In the genomic region with DNA sequence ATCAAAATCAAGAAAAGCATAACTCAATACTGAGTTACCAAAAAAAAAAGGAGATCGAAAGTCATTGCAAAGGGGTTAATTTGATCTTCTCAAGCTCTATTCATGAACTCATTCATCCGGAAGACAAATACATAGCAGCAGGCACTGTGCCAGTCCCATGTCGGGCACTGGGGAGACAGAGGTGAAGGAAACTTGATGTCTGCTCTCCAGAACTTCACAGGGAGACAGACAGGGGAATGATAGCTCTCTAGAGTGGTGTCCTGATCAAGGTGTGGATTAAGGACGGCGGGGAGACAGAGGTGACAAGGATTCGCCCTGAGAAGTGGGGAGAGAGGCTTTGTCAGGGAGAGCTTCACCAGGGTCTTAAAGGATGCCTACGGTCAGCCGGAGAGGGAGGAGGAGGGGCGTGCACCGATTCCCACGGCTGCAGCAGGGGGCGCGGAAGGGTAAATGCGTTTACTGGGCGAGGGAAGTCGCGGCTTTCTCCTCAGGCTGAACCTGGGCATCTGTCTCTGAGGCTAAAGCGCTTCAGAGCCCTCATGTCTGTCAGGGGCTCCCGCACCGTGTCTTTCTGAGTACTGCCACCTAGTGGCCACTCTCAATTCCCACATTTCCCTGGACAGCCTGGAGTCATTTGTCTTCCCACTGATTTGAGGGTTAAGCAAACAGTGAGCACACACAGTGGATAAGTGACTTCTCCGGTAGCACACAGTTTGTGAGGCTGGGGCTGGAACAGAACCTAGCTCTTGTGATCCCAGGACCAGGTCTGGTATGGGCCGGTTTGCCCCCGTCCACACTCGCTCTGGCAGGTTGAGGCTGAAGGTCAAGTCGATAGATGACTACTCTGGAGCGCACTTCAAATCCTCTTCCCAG, we compare ENCODE assay signal across 1 cellular context.
TF ChIP-seq lines count a peak whose summit lies in the region.

No MANE protein-coding gene starts in this region.

TF ChIP-seq in HepG2, 621 proteins besides CTCF, POLR2A, EP300 and RAD21 (continued from another document and continues in another):
- TF ChIP-seq SAP130 (CRISPR knock-in tag; IDR thresholded peaks at IDR 0.05; ENCODE audit: low read depth): 0 out of 2 replicates have a peak, but pooled peaks have one; percentile 21
- TF ChIP-seq MIXL1 (CRISPR knock-in tag; IDR thresholded peaks at IDR 0.05): peak; percentile 36; the same call in 1 of the 2 replicates
- peak; percentile 50; the same call in 1 of the 2 replicates for TF ChIP-seq FOXO1 (CRISPR knock-in tag; IDR thresholded peaks at IDR 0.05)
- TF ChIP-seq, protein P1, sequence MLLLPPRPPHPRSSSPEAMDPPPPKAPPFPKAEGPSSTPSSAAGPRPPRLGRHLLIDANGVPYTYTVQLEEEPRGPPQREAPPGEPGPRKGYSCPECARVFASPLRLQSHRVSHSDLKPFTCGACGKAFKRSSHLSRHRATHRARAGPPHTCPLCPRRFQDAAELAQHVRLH (CRISPR knock-in tag; IDR thresholded peaks at IDR 0.05; ENCODE audit: borderline replicate concordance, low read depth): no peak
- 0 out of 2 replicates have a peak, but pooled peaks have one; percentile 32 for TF ChIP-seq ELF3 (CRISPR knock-in tag; IDR thresholded peaks at IDR 0.05)
- no peak for TF ChIP-seq MAFK (conservative IDR thresholded peaks at IDR 0.05 in 1 of 2, IDR thresholded peaks at IDR 0.05 in 1 of 2; ENCODE audit: low read length in 2 of 2)
- 0 out of 2 replicates have a peak, but pooled peaks have one; percentile 16 for TF ChIP-seq JUND (CRISPR knock-in tag; IDR thresholded peaks at IDR 0.05)
- TF ChIP-seq KDM5B (CRISPR knock-in tag; IDR thresholded peaks at IDR 0.05; ENCODE audit: borderline replicate concordance): no peak
- no peak for TF ChIP-seq ZNF337 (CRISPR knock-in tag; IDR thresholded peaks at IDR 0.05; ENCODE audit: borderline replicate concordance, low read depth)
- TF ChIP-seq, protein P2, sequence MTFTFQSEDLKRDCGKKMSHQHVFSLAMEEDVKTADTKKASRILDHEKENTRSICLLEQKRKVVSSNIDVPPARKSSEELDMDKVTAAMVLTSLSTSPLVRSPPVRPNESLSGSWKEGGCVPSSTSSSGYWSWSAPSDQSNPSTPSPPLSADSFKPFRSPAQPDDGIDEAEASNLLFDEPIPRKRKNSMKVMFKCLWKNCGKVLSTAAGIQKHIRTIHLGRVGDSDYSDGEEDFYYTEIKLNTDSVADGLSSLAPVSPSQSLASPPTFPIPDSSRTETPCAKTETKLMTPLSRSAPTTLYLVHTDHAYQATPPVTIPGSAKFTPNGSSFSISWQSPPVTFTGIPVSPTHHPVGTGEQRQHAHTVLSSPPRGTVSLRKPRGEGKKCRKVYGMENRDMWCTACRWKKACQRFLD (CRISPR knock-in tag; IDR thresholded peaks at IDR 0.05; ENCODE audit: borderline replicate concordance): no peak
- TF ChIP-seq AKAP8 (CRISPR knock-in tag; IDR thresholded peaks at IDR 0.05): no peak
- TF ChIP-seq ETV5 (CRISPR knock-in tag; IDR thresholded peaks at IDR 0.05; ENCODE audit: borderline replicate concordance): no peak
- TF ChIP-seq ZNF556 (CRISPR knock-in tag; IDR thresholded peaks at IDR 0.05; ENCODE audit: borderline replicate concordance): peak; percentile 91
- TF ChIP-seq, protein P3, sequence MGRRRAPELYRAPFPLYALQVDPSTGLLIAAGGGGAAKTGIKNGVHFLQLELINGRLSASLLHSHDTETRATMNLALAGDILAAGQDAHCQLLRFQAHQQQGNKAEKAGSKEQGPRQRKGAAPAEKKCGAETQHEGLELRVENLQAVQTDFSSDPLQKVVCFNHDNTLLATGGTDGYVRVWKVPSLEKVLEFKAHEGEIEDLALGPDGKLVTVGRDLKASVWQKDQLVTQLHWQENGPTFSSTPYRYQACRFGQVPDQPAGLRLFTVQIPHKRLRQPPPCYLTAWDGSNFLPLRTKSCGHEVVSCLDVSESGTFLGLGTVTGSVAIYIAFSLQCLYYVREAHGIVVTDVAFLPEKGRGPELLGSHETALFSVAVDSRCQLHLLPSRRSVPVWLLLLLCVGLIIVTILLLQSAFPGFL (CRISPR knock-in tag; IDR thresholded peaks at IDR 0.05): no peak
- TF ChIP-seq ZSCAN20 (CRISPR knock-in tag; IDR thresholded peaks at IDR 0.05; ENCODE audit: borderline replicate concordance): peak; percentile 43; the same call in 1 of the 2 replicates
- TF ChIP-seq, protein P4, sequence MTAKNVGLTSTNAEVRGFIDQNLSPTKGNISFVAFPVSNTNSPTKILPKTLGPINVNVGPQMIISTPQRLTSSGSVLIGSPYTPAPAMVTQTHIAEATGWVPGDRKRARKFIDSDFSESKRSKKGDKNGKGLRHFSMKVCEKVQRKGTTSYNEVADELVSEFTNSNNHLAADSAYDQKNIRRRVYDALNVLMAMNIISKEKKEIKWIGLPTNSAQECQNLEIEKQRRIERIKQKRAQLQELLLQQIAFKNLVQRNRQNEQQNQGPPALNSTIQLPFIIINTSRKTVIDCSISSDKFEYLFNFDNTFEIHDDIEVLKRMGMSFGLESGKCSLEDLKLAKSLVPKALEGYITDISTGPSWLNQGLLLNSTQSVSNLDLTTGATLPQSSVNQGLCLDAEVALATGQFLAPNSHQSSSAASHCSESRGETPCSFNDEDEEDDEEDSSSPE (CRISPR knock-in tag; IDR thresholded peaks at IDR 0.05): no peak
- no peak for TF ChIP-seq ZFAT (CRISPR knock-in tag; conservative IDR thresholded peaks at IDR 0.05)
- TF ChIP-seq MXI1 (IDR thresholded peaks at IDR 0.05; ENCODE audit: borderline replicate concordance, low read depth, low read length): no peak
- TF ChIP-seq ZFP37 (CRISPR knock-in tag; IDR thresholded peaks at IDR 0.05; ENCODE audit: borderline replicate concordance): 0 out of 2 replicates have a peak, but pooled peaks have one; percentile 37
- TF ChIP-seq, protein P5, sequence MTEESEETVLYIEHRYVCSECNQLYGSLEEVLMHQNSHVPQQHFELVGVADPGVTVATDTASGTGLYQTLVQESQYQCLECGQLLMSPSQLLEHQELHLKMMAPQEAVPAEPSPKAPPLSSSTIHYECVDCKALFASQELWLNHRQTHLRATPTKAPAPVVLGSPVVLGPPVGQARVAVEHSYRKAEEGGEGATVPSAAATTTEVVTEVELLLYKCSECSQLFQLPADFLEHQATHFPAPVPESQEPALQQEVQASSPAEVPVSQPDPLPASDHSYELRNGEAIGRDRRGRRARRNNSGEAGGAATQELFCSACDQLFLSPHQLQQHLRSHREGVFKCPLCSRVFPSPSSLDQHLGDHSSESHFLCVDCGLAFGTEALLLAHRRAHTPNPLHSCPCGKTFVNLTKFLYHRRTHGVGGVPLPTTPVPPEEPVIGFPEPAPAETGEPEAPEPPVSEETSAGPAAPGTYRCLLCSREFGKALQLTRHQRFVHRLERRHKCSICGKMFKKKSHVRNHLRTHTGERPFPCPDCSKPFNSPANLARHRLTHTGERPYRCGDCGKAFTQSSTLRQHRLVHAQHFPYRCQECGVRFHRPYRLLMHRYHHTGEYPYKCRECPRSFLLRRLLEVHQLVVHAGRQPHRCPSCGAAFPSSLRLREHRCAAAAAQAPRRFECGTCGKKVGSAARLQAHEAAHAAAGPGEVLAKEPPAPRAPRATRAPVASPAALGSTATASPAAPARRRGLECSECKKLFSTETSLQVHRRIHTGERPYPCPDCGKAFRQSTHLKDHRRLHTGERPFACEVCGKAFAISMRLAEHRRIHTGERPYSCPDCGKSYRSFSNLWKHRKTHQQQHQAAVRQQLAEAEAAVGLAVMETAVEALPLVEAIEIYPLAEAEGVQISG (CRISPR knock-in tag; IDR thresholded peaks at IDR 0.05): peak; percentile 52; the same call in 1 of the 2 replicates
- TF ChIP-seq, protein P6, sequence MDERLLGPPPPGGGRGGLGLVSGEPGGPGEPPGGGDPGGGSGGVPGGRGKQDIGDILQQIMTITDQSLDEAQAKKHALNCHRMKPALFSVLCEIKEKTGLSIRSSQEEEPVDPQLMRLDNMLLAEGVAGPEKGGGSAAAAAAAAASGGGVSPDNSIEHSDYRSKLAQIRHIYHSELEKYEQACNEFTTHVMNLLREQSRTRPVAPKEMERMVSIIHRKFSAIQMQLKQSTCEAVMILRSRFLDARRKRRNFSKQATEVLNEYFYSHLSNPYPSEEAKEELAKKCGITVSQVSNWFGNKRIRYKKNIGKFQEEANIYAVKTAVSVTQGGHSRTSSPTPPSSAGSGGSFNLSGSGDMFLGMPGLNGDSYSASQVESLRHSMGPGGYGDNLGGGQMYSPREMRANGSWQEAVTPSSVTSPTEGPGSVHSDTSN (CRISPR knock-in tag; IDR thresholded peaks at IDR 0.05): no peak
- TF ChIP-seq JUN (CRISPR knock-in tag; IDR thresholded peaks at IDR 0.05): no peak
- 0 out of 2 replicates have a peak, but pooled peaks have one; percentile 39 for TF ChIP-seq IRF2 (CRISPR knock-in tag; IDR thresholded peaks at IDR 0.05)
- TF ChIP-seq TAF15 (IDR thresholded peaks at IDR 0.05; ENCODE audit: low read depth, low read length, poor library complexity, severe bottlenecking): no peak
- 0 out of 2 replicates have a peak, but pooled peaks have one; percentile 3 for TF ChIP-seq CEBPB (IDR thresholded peaks at IDR 0.05; ENCODE audit: borderline replicate concordance, low read depth, low read length)
- TF ChIP-seq RBAK (CRISPR knock-in tag; IDR thresholded peaks at IDR 0.05): no peak
- TF ChIP-seq, protein P7, sequence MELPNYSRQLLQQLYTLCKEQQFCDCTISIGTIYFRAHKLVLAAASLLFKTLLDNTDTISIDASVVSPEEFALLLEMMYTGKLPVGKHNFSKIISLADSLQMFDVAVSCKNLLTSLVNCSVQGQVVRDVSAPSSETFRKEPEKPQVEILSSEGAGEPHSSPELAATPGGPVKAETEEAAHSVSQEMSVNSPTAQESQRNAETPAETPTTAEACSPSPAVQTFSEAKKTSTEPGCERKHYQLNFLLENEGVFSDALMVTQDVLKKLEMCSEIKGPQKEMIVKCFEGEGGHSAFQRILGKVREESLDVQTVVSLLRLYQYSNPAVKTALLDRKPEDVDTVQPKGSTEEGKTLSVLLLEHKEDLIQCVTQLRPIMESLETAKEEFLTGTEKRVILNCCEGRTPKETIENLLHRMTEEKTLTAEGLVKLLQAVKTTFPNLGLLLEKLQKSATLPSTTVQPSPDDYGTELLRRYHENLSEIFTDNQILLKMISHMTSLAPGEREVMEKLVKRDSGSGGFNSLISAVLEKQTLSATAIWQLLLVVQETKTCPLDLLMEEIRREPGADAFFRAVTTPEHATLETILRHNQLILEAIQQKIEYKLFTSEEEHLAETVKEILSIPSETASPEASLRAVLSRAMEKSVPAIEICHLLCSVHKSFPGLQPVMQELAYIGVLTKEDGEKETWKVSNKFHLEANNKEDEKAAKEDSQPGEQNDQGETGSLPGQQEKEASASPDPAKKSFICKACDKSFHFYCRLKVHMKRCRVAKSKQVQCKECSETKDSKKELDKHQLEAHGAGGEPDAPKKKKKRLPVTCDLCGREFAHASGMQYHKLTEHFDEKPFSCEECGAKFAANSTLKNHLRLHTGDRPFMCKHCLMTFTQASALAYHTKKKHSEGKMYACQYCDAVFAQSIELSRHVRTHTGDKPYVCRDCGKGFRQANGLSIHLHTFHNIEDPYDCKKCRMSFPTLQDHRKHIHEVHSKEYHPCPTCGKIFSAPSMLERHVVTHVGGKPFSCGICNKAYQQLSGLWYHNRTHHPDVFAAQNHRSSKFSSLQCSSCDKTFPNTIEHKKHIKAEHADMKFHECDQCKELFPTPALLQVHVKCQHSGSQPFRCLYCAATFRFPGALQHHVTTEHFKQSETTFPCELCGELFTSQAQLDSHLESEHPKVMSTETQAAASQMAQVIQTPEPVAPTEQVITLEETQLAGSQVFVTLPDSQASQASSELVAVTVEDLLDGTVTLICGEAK (IDR thresholded peaks at IDR 0.05): no peak
- TF ChIP-seq, protein P7 (CRISPR knock-in tag; IDR thresholded peaks at IDR 0.05): no peak
- peak; percentile 92; the same call in 1 of the 2 replicates for TF ChIP-seq HOXA5 (CRISPR knock-in tag; IDR thresholded peaks at IDR 0.05)
- TF ChIP-seq, protein P8, sequence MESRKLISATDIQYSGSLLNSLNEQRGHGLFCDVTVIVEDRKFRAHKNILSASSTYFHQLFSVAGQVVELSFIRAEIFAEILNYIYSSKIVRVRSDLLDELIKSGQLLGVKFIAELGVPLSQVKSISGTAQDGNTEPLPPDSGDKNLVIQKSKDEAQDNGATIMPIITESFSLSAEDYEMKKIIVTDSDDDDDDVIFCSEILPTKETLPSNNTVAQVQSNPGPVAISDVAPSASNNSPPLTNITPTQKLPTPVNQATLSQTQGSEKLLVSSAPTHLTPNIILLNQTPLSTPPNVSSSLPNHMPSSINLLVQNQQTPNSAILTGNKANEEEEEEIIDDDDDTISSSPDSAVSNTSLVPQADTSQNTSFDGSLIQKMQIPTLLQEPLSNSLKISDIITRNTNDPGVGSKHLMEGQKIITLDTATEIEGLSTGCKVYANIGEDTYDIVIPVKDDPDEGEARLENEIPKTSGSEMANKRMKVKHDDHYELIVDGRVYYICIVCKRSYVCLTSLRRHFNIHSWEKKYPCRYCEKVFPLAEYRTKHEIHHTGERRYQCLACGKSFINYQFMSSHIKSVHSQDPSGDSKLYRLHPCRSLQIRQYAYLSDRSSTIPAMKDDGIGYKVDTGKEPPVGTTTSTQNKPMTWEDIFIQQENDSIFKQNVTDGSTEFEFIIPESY (CRISPR knock-in tag; IDR thresholded peaks at IDR 0.05): no peak
- TF ChIP-seq, protein P9, sequence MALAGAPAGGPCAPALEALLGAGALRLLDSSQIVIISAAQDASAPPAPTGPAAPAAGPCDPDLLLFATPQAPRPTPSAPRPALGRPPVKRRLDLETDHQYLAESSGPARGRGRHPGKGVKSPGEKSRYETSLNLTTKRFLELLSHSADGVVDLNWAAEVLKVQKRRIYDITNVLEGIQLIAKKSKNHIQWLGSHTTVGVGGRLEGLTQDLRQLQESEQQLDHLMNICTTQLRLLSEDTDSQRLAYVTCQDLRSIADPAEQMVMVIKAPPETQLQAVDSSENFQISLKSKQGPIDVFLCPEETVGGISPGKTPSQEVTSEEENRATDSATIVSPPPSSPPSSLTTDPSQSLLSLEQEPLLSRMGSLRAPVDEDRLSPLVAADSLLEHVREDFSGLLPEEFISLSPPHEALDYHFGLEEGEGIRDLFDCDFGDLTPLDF (CRISPR knock-in tag; IDR thresholded peaks at IDR 0.05): no peak
- TF ChIP-seq ZZZ3 (CRISPR knock-in tag; IDR thresholded peaks at IDR 0.05; ENCODE audit: borderline replicate concordance): no peak
- no peak for TF ChIP-seq NR2F2 (IDR thresholded peaks at IDR 0.05; ENCODE audit: borderline replicate concordance, low read depth)
